2 cellular contexts compared by ENCODE assay signal in the genomic region with DNA sequence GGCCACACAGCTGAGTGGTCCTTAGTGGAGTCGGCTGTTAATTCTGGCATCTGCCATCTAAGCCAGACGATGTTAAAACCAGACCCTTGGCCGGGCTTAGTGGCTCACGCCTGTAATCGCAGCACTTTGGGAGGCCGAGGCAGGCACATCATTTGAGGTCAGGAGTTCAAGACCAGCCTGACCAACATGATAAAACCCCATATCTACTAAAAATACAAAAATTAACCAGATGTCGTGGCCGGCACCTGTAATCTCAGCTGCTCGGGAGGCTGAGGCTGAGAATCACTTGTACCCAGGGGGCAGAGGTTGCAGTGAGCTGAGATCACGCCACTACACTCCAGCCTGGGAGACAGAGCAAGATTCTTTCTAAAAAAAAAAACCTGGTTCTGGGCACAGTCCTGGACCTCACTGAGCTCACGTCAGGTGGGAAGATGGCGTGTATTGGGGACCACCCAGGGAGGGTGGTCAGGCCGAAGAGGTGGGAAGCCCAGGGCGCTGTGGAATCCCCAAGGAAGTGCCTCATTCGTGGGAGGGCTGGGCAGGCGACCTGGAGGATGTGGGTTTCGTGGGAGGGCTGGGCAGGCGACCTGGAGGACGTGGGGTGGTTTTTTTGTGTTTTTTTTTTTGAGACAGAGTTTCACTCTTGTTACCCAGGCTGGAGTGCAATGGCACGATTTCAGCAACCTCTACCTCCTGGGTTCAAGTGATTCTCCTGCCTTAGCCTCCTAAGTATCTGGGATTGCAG.
TF ChIP-seq lines count a peak whose summit lies in the region.

No MANE protein-coding gene starts in this region.

TF ChIP-seq in HEK293, 187 proteins besides CTCF, POLR2A, EP300 and RAD21:
- TF ChIP-seq KLF1 (tag by site-specific recombination; IDR thresholded peaks at IDR 0.05) (no peak), ZFHX2 (tag by site-specific recombination; conservative IDR thresholded peaks at IDR 0.05) (peak; percentile 54), EGR2 (tag by site-specific recombination; IDR thresholded peaks at IDR 0.05; ENCODE audit: low read depth) (peak; percentile 57; the same call in 1 of the 2 replicates), ZNF76 (tag by site-specific recombination; IDR thresholded peaks at IDR 0.05; ENCODE audit: borderline replicate concordance, low read depth) (no peak)
- TF ChIP-seq, protein P1, sequence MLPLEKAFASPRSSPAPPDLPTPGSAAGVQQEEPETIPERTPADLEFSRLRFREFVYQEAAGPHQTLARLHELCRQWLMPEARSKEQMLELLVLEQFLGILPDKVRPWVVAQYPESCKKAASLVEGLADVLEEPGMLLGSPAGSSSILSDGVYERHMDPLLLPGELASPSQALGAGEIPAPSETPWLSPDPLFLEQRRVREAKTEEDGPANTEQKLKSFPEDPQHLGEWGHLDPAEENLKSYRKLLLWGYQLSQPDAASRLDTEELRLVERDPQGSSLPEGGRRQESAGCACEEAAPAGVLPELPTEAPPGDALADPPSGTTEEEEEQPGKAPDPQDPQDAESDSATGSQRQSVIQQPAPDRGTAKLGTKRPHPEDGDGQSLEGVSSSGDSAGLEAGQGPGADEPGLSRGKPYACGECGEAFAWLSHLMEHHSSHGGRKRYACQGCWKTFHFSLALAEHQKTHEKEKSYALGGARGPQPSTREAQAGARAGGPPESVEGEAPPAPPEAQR (tag by site-specific recombination; IDR thresholded peaks at IDR 0.05): no peak

TF ChIP-seq in K562, 482 proteins besides CTCF, POLR2A, EP300 and RAD21:
- TF ChIP-seq NCOA4 (IDR thresholded peaks at IDR 0.05; ENCODE audit: partially characterized antibody) (no peak), CBFA2T3 (IDR thresholded peaks at IDR 0.05) (peak; percentile 70), CBFA2T2 (conservative IDR thresholded peaks at IDR 0.05) (peak; percentile 38), KDM1A (IDR thresholded peaks at IDR 0.05) (peak; percentile 59 to 60; a peak in 3 of 4 replicates)
